8 cellular contexts compared by ENCODE assay signal in the genomic region with DNA sequence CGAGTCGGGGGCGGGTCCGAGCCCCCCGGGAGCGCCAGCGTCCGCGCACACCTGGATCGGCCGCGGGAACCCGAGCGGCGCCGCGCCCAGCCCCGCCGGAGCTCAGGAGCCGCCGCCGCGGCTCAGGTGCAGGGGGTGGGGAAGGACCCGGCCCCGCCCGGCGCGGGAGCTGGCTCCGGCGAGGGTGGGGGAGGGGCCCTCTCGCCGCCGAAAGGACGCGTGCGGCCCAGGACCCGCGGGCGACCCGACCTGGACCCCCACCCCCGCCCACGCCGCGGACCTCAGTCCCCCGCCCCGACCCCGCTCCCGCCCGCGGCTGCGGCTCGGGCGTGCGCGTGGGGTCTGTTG. TPM values are rescaled to one million over a fixed set of nuclear protein-coding genes. Genes with fewer than 3 reads are reported as not detected.
A peak's percentile ranks its signal among the peaks of the same experiment; 100 is the strongest.
DNase-seq lines count a peak whose midpoint lies in the region; ATAC-seq and TF ChIP-seq lines count a peak whose summit lies in the region.

A gene (minus strand): TSS at position 144 of the 348 bp plus-strand sequence. CDS start 105,251 bp downstream, outside the sequence.

- no peaks in the 10 kb centered on the region for H3K36me3 ChIP-seq in body of pancreas (replicated peaks in 1 of 2; ENCODE audit: insufficient read depth in 1 of 2, low read depth in 2 of 2)
- H3K36me3 ChIP-seq in uterus: no peaks in the 10 kb centered on the region

- H3K27ac ChIP-seq in body of pancreas: peak within 1 kb of the TSS; percentile 84 to 98 (median 95)
- no peak within 1 kb of the TSS for H3K27ac ChIP-seq in uterus

- TF ChIP-seq POLR2A in body of pancreas (IDR thresholded peaks at IDR 0.05) (no peak), uterus (IDR thresholded peaks at IDR 0.05) (no peak)

- H3K4me3 Mint-ChIP-seq in stimulated activated naive B cell treated with anti-CD40 and anti-IgM and Interleukin-4, amounts not matched to agents 10 μg/mL and 1 μg/mL and 100 μg/mL, for 72 hours: peak within 1 kb of the TSS; percentile 80 to 81

- 0% methylated on average over 39 of the region's 55 CpGs; no CpG with 5 or more reads in 1 of the 2 donors for WGBS in body of pancreas, 2 donors

- no peaks in the 10 kb centered on the region for H3K27me3 ChIP-seq in body of pancreas
- peaks cover 5 to 22% of the 10 kb centered on the region in 2 donors for H3K27me3 ChIP-seq in uterus

- H3K36me3 Mint-ChIP-seq in stimulated activated naive B cell treated with anti-CD40 and anti-IgM and Interleukin-4, amounts not matched to agents 10 μg/mL and 1 μg/mL and 100 μg/mL, for 72 hours: peaks cover 0 to 2% of the 10 kb centered on the region in 2 donors

- H3K9me3 ChIP-seq in body of pancreas (no peaks in the 10 kb centered on the region), uterus (no peaks in the 10 kb centered on the region)

- TF ChIP-seq CTCF in body of pancreas (IDR thresholded peaks at IDR 0.05) (no peak), uterus (IDR thresholded peaks at IDR 0.05) (no peak)

- DNase-seq in body of pancreas: peak; percentile 58 to 76 (median 67)
- DNase-seq in left kidney (ENCODE audit: low read depth, low spot score): peak; percentile 75
- no peak for DNase-seq in stimulated activated naive B cell treated with anti-CD40 and anti-IgM and Interleukin-4, amounts not matched to agents 10 μg/mL and 1 μg/mL and 100 μg/mL, for 72 hours
- no peak for DNase-seq in uterus
- DNase-seq in DMS79 treated with DMSO at 0.1 percent for 48 hours (lab: John Stamatoyannopoulos, UW): no peak
- no peak for DNase-seq in NCI-H510A (lab: John Stamatoyannopoulos, UW)

- intact Hi-C loops in body of pancreas (cut with DNase I): no loop called here
- intact Hi-C loops in uterus (cut with DNase I; ENCODE audit: low total_unique reads): no loop called here

- peaks cover 60 to 69% of the 10 kb centered on the region in 2 donors for H3K27me3 Mint-ChIP-seq in stimulated activated naive B cell treated with anti-CD40 and anti-IgM and Interleukin-4, amounts not matched to agents 10 μg/mL and 1 μg/mL and 100 μg/mL, for 72 hours

- peaks cover 16 to 24% of the 10 kb centered on the region in 2 donors for H3K4me1 Mint-ChIP-seq in stimulated activated naive B cell treated with anti-CD40 and anti-IgM and Interleukin-4, amounts not matched to agents 10 μg/mL and 1 μg/mL and 100 μg/mL, for 72 hours

- H3K4me3 ChIP-seq in body of pancreas (peak within 1 kb of the TSS; percentile 59 to 75), uterus (peak within 1 kb of the TSS in 1 of 2 donors; percentile 6)

- no peak within 1 kb of the TSS for H3K27ac Mint-ChIP-seq in stimulated activated naive B cell treated with anti-CD40 and anti-IgM and Interleukin-4, amounts not matched to agents 10 μg/mL and 1 μg/mL and 100 μg/mL, for 72 hours

- peaks cover 0 to 2% of the 10 kb centered on the region in 2 donors for H3K9me3 Mint-ChIP-seq in stimulated activated naive B cell treated with anti-CD40 and anti-IgM and Interleukin-4, amounts not matched to agents 10 μg/mL and 1 μg/mL and 100 μg/mL, for 72 hours

- ATAC-seq in HG03354 (IDR thresholded peaks at IDR 0.05; ENCODE audit: poor library complexity, severe bottlenecking, unreplicated experiment) (peak; percentile 35), body of pancreas (peak; percentile 70), GM21360 (IDR thresholded peaks at IDR 0.05; ENCODE audit: unreplicated experiment) (no peak)
- peak in 1 of 2 donors; percentile 15 for ATAC-seq in stimulated activated naive B cell treated with anti-CD40 and anti-IgM and Interleukin-4, amounts not matched to agents 10 μg/mL and 1 μg/mL and 100 μg/mL, for 72 hours (replicated peaks)

- H3K4me1 ChIP-seq in body of pancreas: peaks cover 57% of the 10 kb centered on the region
- peaks cover 0 to 23% of the 10 kb centered on the region in 2 donors for H3K4me1 ChIP-seq in uterus

RNA-seq across cellular contexts. Expression of the gene that starts here (rescaled TPM):
- 10 to 100 TPM; 44.4 to 94.9 TPM for total RNA-seq in body of pancreas
- 1 to 10 TPM in 2 of 4 donors, under 1 TPM in 2; 0.51 to 6.8 (median 0.99) TPM for total RNA-seq in uterus

Comparison
In these comparisons a context has a peak if more than half of its experiments do, and no peak if none do; other contexts are left out.
1. RNA of the gene that starts here (total RNA-seq): 44.4 to 94.9 TPM in body of pancreas; 0.51 to 6.8 TPM in uterus; every median in the first group is over 4 times any median in the second.
2. DNase-seq: peak in body of pancreas (4 of 4) and left kidney (single experiment); none in stimulated activated naive B cell treated with anti-CD40 and anti-IgM and Interleukin-4, amounts not matched to agents 10 μg/mL and 1 μg/mL and 100 μg/mL, for 72 hours (single experiment), uterus (0 of 2), DMS79 treated with DMSO at 0.1 percent for 48 hours (single experiment) and NCI-H510A (single experiment).
3. H3K27ac ChIP-seq: peak in body of pancreas (4 of 4); none in uterus (0 of 2).